9 cellular contexts compared by ENCODE assay signal in the genomic region with DNA sequence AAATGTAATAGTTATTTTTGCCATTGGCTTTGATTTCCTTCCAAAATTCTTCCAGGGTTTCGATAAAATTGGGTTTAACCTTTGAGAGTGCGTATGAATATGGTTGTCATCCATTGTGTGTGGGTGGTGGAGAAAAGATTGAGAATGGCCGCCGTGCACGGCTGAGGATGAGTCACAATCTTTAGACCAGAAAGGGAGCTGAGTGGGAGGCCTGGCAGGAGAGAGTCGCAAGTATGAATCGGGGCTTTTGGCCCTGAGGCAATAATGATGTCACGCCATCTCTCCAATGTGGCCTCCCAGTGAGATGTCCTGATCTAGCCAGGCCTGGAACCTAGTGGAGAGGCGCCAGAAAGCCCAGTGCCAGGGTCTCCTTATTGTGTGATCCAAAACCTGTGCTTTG. TPM values are rescaled to one million over a fixed set of nuclear protein-coding genes. Genes with fewer than 3 reads are reported as not detected.
A peak's percentile ranks its signal among the peaks of the same experiment; 100 is the strongest.
DNase-seq lines count a peak whose midpoint lies in the region; ATAC-seq and TF ChIP-seq lines count a peak whose summit lies in the region.
"Had no signal": no experiment of that assay in that cellular context is flagged by ENCODE, and none has a peak within 500 bp of the region (broad histone marks: within the 10 kb centered on the region; RNA-seq: fewer than 3 reads in every experiment).

No MANE protein-coding gene starts in this region.

- TF ChIP-seq CTCF in esophagus squamous epithelium (IDR thresholded peaks at IDR 0.05), result no peak

- no peak for ATAC-seq in HG03196 (IDR thresholded peaks at IDR 0.05; ENCODE audit: unreplicated experiment)
- no peak for ATAC-seq in GM18909 (IDR thresholded peaks at IDR 0.05; ENCODE audit: poor library complexity, unreplicated experiment)
- no peak for ATAC-seq in GM18520 (IDR thresholded peaks at IDR 0.05; ENCODE audit: unreplicated experiment)

- peak overlapping the region in 3 of 4 donors; percentile 18 to 31 (median 30) for H3K27ac ChIP-seq in esophagus squamous epithelium
- H3K27ac ChIP-seq: neutrophil had no signal

- H3K36me3 ChIP-seq in esophagus squamous epithelium, result no peaks in the 10 kb centered on the region
- H3K36me3 ChIP-seq: neutrophil had no signal

- peaks cover 0 to 28% (median 9%) of the 10 kb centered on the region in 3 donors for H3K4me1 ChIP-seq in esophagus squamous epithelium

- no peak for TF ChIP-seq POLR2A in esophagus squamous epithelium (IDR thresholded peaks at IDR 0.05)

- no peaks in the 10 kb centered on the region for H3K9me3 ChIP-seq in esophagus squamous epithelium
- H3K9me3 ChIP-seq: neutrophil had no signal

- H3K4me3 ChIP-seq in esophagus squamous epithelium (no peak overlapping the region), skeletal muscle cell (ENCODE audit: low read depth, low read length) (no peak overlapping the region)

- H3K27me3 ChIP-seq in esophagus squamous epithelium, result no peaks in the 10 kb centered on the region

- intact Hi-C loops in esophagus squamous epithelium (cut with DNase I), result no loop called here

- DNase-seq in ELR (ENCODE audit: low read depth) (peak; percentile 96), RPMI7951 (ENCODE audit: low read depth) (peak; percentile 96), esophagus squamous epithelium (lab: John Stamatoyannopoulos, UW) (no peak), skeletal muscle cell (ENCODE audit: low read depth) (peak; percentile 82), NCI-H748 (lab: John Stamatoyannopoulos, UW; ENCODE audit: unreplicated experiment) (no peak)

- WGBS in esophagus squamous epithelium, 2 donors, result 22 to 23% methylated on average over 8 to 9 of the region's 9 CpGs

RNA-seq across cellular contexts. Expression of gene SMPD1, which starts 33.1 kb away (rescaled TPM):
- total RNA-seq in RPMI7951 (2014; rRNA removed; shearing (Covaris generic)), result 40.0 and 45.3 TPM in 2 replicates
- 10 to 100 TPM; 11.6 to 21.4 (median 14.3) TPM for total RNA-seq in esophagus squamous epithelium

RNA-seq across cellular contexts. Expression of gene CAVIN3, which starts 36.9 kb away (rescaled TPM):
- 200 and 367 TPM in 2 replicates for total RNA-seq in RPMI7951 (2014; rRNA removed; shearing (Covaris generic))
- 10 to 100 TPM; 16.6 to 65.0 (median 25.3) TPM for total RNA-seq in esophagus squamous epithelium

Comparison
In these comparisons a context has a peak if more than half of its experiments do, and no peak if none do; other contexts are left out.
1. DNase-seq: peak in ELR (single experiment), RPMI7951 (single experiment) and skeletal muscle cell (single experiment); none in esophagus squamous epithelium (single experiment) and NCI-H748 (single experiment).